20 cellular contexts compared by ENCODE assay signal in genomic region chr7:102251531-102252372, GRCh38. TPM values are rescaled to one million over a fixed set of nuclear protein-coding genes. Genes with fewer than 3 reads are reported as not detected.
DNase-seq lines count a peak whose midpoint lies in the region; ATAC-seq, FAIRE-seq and TF ChIP-seq lines count a peak whose summit lies in the region.
"Had no signal": no experiment of that assay in that cellular context is flagged by ENCODE, and none has a peak within 500 bp of the region (broad histone marks: within the 10 kb centered on the region; RNA-seq: fewer than 3 reads in every experiment).

No MANE protein-coding gene starts in this region.

- no peaks in the 10 kb centered on the region for H3K36me3 Mint-ChIP-seq in activated CD4-positive, alpha-beta T cell treated with anti-CD3 and anti-CD28 coated beads, Interleukin-2, amount 10 ng/mL, durations not matched to agents 24 days and 14 days (ENCODE audit: low read depth)

- no peaks in the 10 kb centered on the region for H3K9me3 ChIP-seq in OCI-LY7 (ENCODE audit: low read length)
- no peaks in the 10 kb centered on the region for H3K9me3 ChIP-seq in K562 (replicated peaks; ENCODE audit: control insufficient read depth, insufficient read depth, low read depth, low read length)
- H3K9me3 ChIP-seq in thyroid gland = no peaks in the 10 kb centered on the region
- H3K9me3 ChIP-seq: MG63 had no signal

- H3K4me2 ChIP-seq in OCI-LY7 (ENCODE audit: low read length) = peak overlapping the region; percentile 68
- no peak overlapping the region; the same call in 1 of the 2 replicates for H3K4me2 ChIP-seq in K562 (ENCODE audit: insufficient read depth, low read length)

- TF ChIP-seq CTCF in OCI-LY7 (conservative IDR thresholded peaks at IDR 0.05; ENCODE audit: low read length) (no peak; the same call in 1 of the 2 replicates), K562 (IDR thresholded peaks at IDR 0.05 in 2 of 3, conservative IDR thresholded peaks at IDR 0.05 in 1 of 3; ENCODE audit: insufficient read depth in 2 of 3, low read depth in 1 of 3, low read length in 3 of 3) (no peak), thyroid gland (IDR thresholded peaks at IDR 0.05) (no peak)

- no peaks in the 10 kb centered on the region for H3K4me1 Mint-ChIP-seq in activated CD4-positive, alpha-beta T cell treated with anti-CD3 and anti-CD28 coated beads, Interleukin-2, amount 10 ng/mL, durations not matched to agents 24 days and 14 days
- H3K4me1 Mint-ChIP-seq: CD4-positive, CD25-positive, alpha-beta regulatory T cell had no signal

- 41% methylated on average over 7 of the region's 7 CpGs for WGBS in K562 (ENCODE audit: insufficient coverage, low coverage, missing lambda C conversion rate)
- 58% methylated on average over 7 of the region's 7 CpGs for WGBS in thyroid gland, 2 donors

- H2AFZ ChIP-seq in OCI-LY7 (ENCODE audit: low read length) (no peak overlapping the region), K562 (ENCODE audit: low read depth, low read length) (no peak overlapping the region)

- H3K9me1 ChIP-seq in K562 (ENCODE audit: control insufficient read depth, insufficient read depth, low read length) = no peaks in the 10 kb centered on the region

- no peak for DNase-seq in activated CD4-positive, alpha-beta T cell treated with anti-CD3 and anti-CD28 coated beads, Interleukin-2, amount 10 ng/mL, durations not matched to agents 24 days and 14 days
- DNase-seq in activated CD4-positive, alpha-beta T cell treated with anti-CD3 and anti-CD28 coated beads, Interleukin-2, amount 50 U/mL, for 4 hours = no peak
- DNase-seq in OCI-LY7 (ENCODE audit: low spot score) (peak; percentile 34), K562 (ENCODE audit: extremely low read depth in 1 of 4, low spot score in 3 of 4) (peak in 1 of 4 experiments; percentile 49), thyroid gland (no peak), DMS53 (lab: John Stamatoyannopoulos, UW) (no peak), iPS-NIHi11 (ENCODE audit: low spot score) (no peak)
- DNase-seq in stimulated activated CD4-positive, alpha-beta T cell treated with anti-CD3 and anti-CD28 coated beads, Interleukin-4, amount 100 ng/mL, for 24 hours = no peak
- DNase-seq: CD4-positive, CD25-positive, alpha-beta regulatory T cell; COR-L47; DMS153; H7; Kasumi-1; MG63; NCI-H1048; NCI-H2081; Right ventricle myocardium superior had no signal

- H3K4me3 ChIP-seq in OCI-LY7 (ENCODE audit: low read depth, low read length, poor library complexity, severe bottlenecking) (peak overlapping the region; percentile 36), K562 (no peak overlapping the region), thyroid gland (replicated peaks in 1 of 3) (no peak overlapping the region)
- H3K4me3 ChIP-seq: MG63, SK-N-MC had no signal

- BruUV-seq in OCI-LY7 (replicated peaks; lab: Mats Ljungman, UMichigan) (no TSS peak), K562 (replicated peaks; lab: Mats Ljungman, UMichigan) (no TSS peak)

- no peaks in the 10 kb centered on the region for H4K20me1 ChIP-seq in OCI-LY7 (ENCODE audit: insufficient read depth, low read length)
- peaks cover 5% of the 10 kb centered on the region; the same call in 1 of the 2 replicates for H4K20me1 ChIP-seq in K562 (replicated peaks; ENCODE audit: control insufficient read depth, insufficient read depth, low read length)

- H3K9me2 ChIP-seq in OCI-LY7 (ENCODE audit: insufficient read depth, low read length) = no peaks in the 10 kb centered on the region

- peak; percentile 21 for ATAC-seq in K562

- H3K27me3 ChIP-seq in K562 (ENCODE audit: control insufficient read depth in 2 of 2, insufficient read depth in 2 of 2, low read length in 2 of 2) (no peaks in the 10 kb centered on the region), thyroid gland (no peaks in the 10 kb centered on the region)
- H3K27me3 ChIP-seq: MG63 had no signal

- in situ Hi-C loops in K562 (cut with MboI) = no loop called here

- H3K9me3 Mint-ChIP-seq in activated CD4-positive, alpha-beta T cell treated with anti-CD3 and anti-CD28 coated beads, Interleukin-2, amount 10 ng/mL, durations not matched to agents 24 days and 14 days = no peaks in the 10 kb centered on the region
- H3K9me3 Mint-ChIP-seq: CD4-positive, CD25-positive, alpha-beta regulatory T cell had no signal

- H3K36me3 ChIP-seq in OCI-LY7 (ENCODE audit: insufficient read depth, low read length) (peaks cover 79% of the 10 kb centered on the region), K562 (ENCODE audit: control insufficient read depth, insufficient read depth, low read length) (peaks cover 7% of the 10 kb centered on the region; the same call in 2 of the 3 replicates), thyroid gland (peaks cover 0 to 8% of the 10 kb centered on the region in 2 donors)
- H3K36me3 ChIP-seq: MG63 had no signal

- FAIRE-seq in K562 (lab: Jason Lieb, UNC) = peak; percentile 74
- FAIRE-seq: GM12892 had no signal

- intact Hi-C loops in activated CD4-positive, alpha-beta T cell treated with anti-CD3 and anti-CD28 coated beads, Interleukin-2, amount 10 ng/mL, durations not matched to agents 24 days and 14 days (cut with micrococcal nuclease) = no loop called here
- intact Hi-C loops in OCI-LY7 (cut with micrococcal nuclease; ENCODE audit: unreplicated experiment) (no loop called here), K562 (cut with micrococcal nuclease) (no loop called here), thyroid gland (cut with DNase I) (no loop called here)

- H3K4me1 ChIP-seq in OCI-LY7 (ENCODE audit: insufficient read depth, low read length, poor library complexity, severe bottlenecking) (peaks cover 24% of the 10 kb centered on the region), K562 (replicated peaks in 1 of 2; ENCODE audit: control insufficient read depth in 2 of 2, insufficient read depth in 2 of 2, low read length in 2 of 2) (peaks cover 18% of the 10 kb centered on the region in 2 experiments), thyroid gland (peaks cover 10 to 18% of the 10 kb centered on the region in 2 donors)

- no peaks in the 10 kb centered on the region for H3K27me3 Mint-ChIP-seq in activated CD4-positive, alpha-beta T cell treated with anti-CD3 and anti-CD28 coated beads, Interleukin-2, amount 10 ng/mL, durations not matched to agents 24 days and 14 days
- H3K27me3 Mint-ChIP-seq: CD4-positive, CD25-positive, alpha-beta regulatory T cell had no signal

- CTCF ChIA-PET in OCI-LY7 (lab: Charles Lee; ENCODE audit: unreplicated experiment) = no interaction called here
- CTCF ChIA-PET in K562 (lab: Yijun Ruan, JAX; ENCODE audit: low intra/inter-chr PET ratio) = no interaction called here

- H3K79me2 ChIP-seq in OCI-LY7 (ENCODE audit: insufficient read depth, low read depth, low read length) = peaks cover 13% of the 10 kb centered on the region; the same call in 1 of the 2 replicates
- no peaks in the 10 kb centered on the region for H3K79me2 ChIP-seq in K562 (ENCODE audit: control insufficient read depth, insufficient read depth, low read length)

- H3K4me3 Mint-ChIP-seq in activated CD4-positive, alpha-beta T cell treated with anti-CD3 and anti-CD28 coated beads, Interleukin-2, amount 10 ng/mL, durations not matched to agents 24 days and 14 days = no peak overlapping the region
- H3K4me3 Mint-ChIP-seq: CD4-positive, CD25-positive, alpha-beta regulatory T cell had no signal

- TF ChIP-seq RAD21 in K562 (CRISPR knock-in tag; conservative IDR thresholded peaks at IDR 0.05 in 1 of 2, IDR thresholded peaks at IDR 0.05 in 1 of 2) = no peak

- peak overlapping the region; percentile 50 for H3K27ac ChIP-seq in OCI-LY7 (ENCODE audit: low read depth, low read length, poor library complexity, severe bottlenecking)
- no peak overlapping the region for H3K27ac ChIP-seq in K562 (ENCODE audit: extremely low read depth, low read depth, low read length)
- H3K27ac ChIP-seq in thyroid gland = peak overlapping the region in 2 of 3 donors; percentile 7 to 33
- H3K27ac ChIP-seq: 22Rv1, SK-N-MC had no signal

- POLR2A ChIA-PET in OCI-LY7 (lab: Charles Lee) = interaction anchor here (0.6 to 1.2 kb wide), 2 partner anchors 11 to 351 kb away, joined by 3 to 4 read pairs; no protein-coding TSS in a partner anchor
- POLR2A ChIA-PET in K562 (lab: Yijun Ruan, JAX) = interaction anchor here (0.6 to 1.6 kb wide), 7 partner anchors 8 to 21 kb away, joined by 3 to 6 read pairs (median 4); no protein-coding TSS in a partner anchor

- TF ChIP-seq POLR2A in K562 (conservative IDR thresholded peaks at IDR 0.05) (no peak), thyroid gland (IDR thresholded peaks at IDR 0.05) (no peak)

- no peak overlapping the region for H3K9ac ChIP-seq in K562 (ENCODE audit: insufficient read depth in 1 of 2, low read depth in 2 of 2, low read length in 2 of 2)

- peak overlapping the region; percentile 3 for H3K27ac Mint-ChIP-seq in activated CD4-positive, alpha-beta T cell treated with anti-CD3 and anti-CD28 coated beads, Interleukin-2, amount 10 ng/mL, durations not matched to agents 24 days and 14 days

- no peak for TF ChIP-seq EP300 in K562 (IDR thresholded peaks at IDR 0.05; ENCODE audit: low read length)

TF ChIP-seq in K562, 482 proteins besides CTCF, POLR2A, EP300 and RAD21 (continues in another document):
- TF ChIP-seq SRSF3 (IDR thresholded peaks at IDR 0.05; ENCODE audit: insufficient read depth, low read length) (no peak), TEAD2 (tag; IDR thresholded peaks at IDR 0.05) (no peak)

RNA-seq across cellular contexts. Expression of gene SH2B2, which starts 34.9 kb away (rescaled TPM):
- total RNA-seq in activated CD4-positive, alpha-beta T cell treated with anti-CD3 and anti-CD28 coated beads, Interleukin-2, amount 10 ng/mL, durations not matched to agents 24 days and 14 days = 2.9 and 3.1 TPM in 2 replicates
- 27.3 and 42.0 TPM in 2 replicates for total RNA-seq in OCI-LY7 (2014; rRNA removed; shearing (Covaris generic))
- 109 and 131 TPM in 2 replicates for total RNA-seq in OCI-LY7 (2022)
- 0.72 TPM in 1 of 2 replicates, not detected in the other for total RNA-seq in K562 (2011; cell fraction: chromatin; rRNA removed; ENCODE audit: low replicate concordance)
- total RNA-seq in K562 (2011; cell fraction: nucleolus; rRNA removed) = 0.66 and 1.0 TPM in 2 replicates
- total RNA-seq in K562 (2011; cell fraction: nucleoplasm; rRNA removed) = 0.22 and 0.31 TPM in 2 replicates
- total RNA-seq in K562 (2014; rRNA removed) = 0.68 TPM in 1 of 2 replicates, not detected in the other
- not detected in 2 replicates for total RNA-seq in K562 (2014; rRNA removed; fragmentation: Illumina TruSeq; extraction: Trizol)
- total RNA-seq in K562 (2015; rRNA removed; fragmentation: Illumina TruSeq; extraction: Trizol) = 0.08 TPM in 1 of 2 replicates, not detected in the other
- 0.34 and 0.89 TPM in 2 replicates for total RNA-seq in K562 (2021)
- 0.03 and 0.07 TPM in 2 replicates for polyA plus RNA-seq in K562 (2011; rRNA removed)
- 0.13 and 0.64 TPM in 2 replicates for polyA plus RNA-seq in K562 (2011; cell fraction: cytosol; rRNA removed)
- polyA plus RNA-seq in K562 (2011; cell fraction: nucleus; rRNA removed) = 0.14 and 0.36 TPM in 2 replicates
- polyA plus RNA-seq in K562 (2012) = 0.14 and 0.46 TPM in 2 replicates
- 0.07 and 0.08 TPM in 2 replicates for polyA plus RNA-seq in K562 (2014; fragmentation: Illumina TruSeq; extraction: Trizol)
- not detected for polyA plus RNA-seq in K562 (2014; fragmentation: Nextera tagmentation; extraction: Ambion mirVana)
- 0.07 and 0.12 TPM in 2 replicates for polyA plus RNA-seq in K562 (2014; rRNA removed)
- 0.18 TPM in 1 of 2 replicates, not detected in the other for polyA minus RNA-seq in K562 (2011; rRNA and poly(A)+ RNA removed)
- polyA minus RNA-seq in K562 (2011; cell fraction: cytosol; rRNA and poly(A)+ RNA removed) = 0.38 TPM in 1 of 2 replicates, not detected in the other
- polyA minus RNA-seq in K562 (2011; cell fraction: nucleus; rRNA and poly(A)+ RNA removed) = 0.22 and 0.40 TPM in 2 replicates
- 10 to 100 TPM in 3 of 4 donors, 1 to 10 TPM in 1; 7.7 to 19.3 (median 14.6) TPM for total RNA-seq in thyroid gland
